Comparison of ENCODE assay signal across 16 cellular contexts in the genomic region with DNA sequence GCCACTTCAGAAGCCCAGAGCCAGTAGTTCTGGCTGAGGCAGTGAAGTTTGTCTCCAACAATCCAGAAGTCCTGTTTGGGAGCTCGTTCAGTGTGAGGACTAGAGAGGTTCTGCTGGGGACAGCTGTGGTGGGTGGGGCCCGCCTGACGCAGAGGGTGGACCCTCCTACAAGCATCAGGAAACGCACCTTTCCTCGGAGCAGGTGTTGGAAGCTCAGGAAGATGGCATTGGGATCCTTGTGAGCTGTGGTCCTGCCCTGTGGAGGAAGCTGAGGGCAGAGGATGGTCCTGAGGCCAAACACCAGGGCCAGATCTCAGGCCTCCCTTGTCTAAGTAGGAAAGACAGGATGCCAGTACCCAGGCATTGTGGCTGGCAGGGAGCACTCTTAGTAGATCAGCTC. TPM values are rescaled to one million over a fixed set of nuclear protein-coding genes. Genes with fewer than 3 reads are reported as not detected.
DNase-seq lines count a peak whose midpoint lies in the region; ATAC-seq, FAIRE-seq and TF ChIP-seq lines count a peak whose summit lies in the region.
"Had no signal": no experiment of that assay in that cellular context is flagged by ENCODE, and none has a peak within 500 bp of the region (broad histone marks: within the 10 kb centered on the region; RNA-seq: fewer than 3 reads in every experiment).

No MANE protein-coding gene starts in this region.

- intact Hi-C loops in left colon (cut with DNase I, micrococcal nuclease) (loop anchor here in 1 of 2 donors (5.0 to 10.0 kb wide), 2 partner anchors 139 to 172 kb away; no protein-coding TSS in a partner anchor), sigmoid colon (cut with DNase I) (loop anchor here (5.0 kb wide), 1 partner anchor 169 kb away; no protein-coding TSS in a partner anchor), lower lobe of right lung (cut with DNase I) (no loop called here), PC-9 (cut with micrococcal nuclease; ENCODE audit: unreplicated experiment) (loop anchor here (5.0 kb wide), 1 partner anchor 429 kb away; no protein-coding TSS in a partner anchor)

- POLR2A ChIA-PET in PC-9 (lab: Charles Lee; ENCODE audit: unreplicated experiment), result interaction anchor here (0.7 kb wide), 1 partner anchor 14 kb away, joined by 3 read pairs; no protein-coding TSS in a partner anchor

- H3K27me3 ChIP-seq in endodermal cell (ENCODE audit: control insufficient read depth, insufficient read depth, low read length, poor library complexity, severe bottlenecking), result peaks cover 4% of the 10 kb centered on the region
- peaks cover 2 to 5% (median 4%) of the 10 kb centered on the region in 3 donors for H3K27me3 ChIP-seq in sigmoid colon
- peaks cover under 1% of the 10 kb centered on the region for H3K27me3 ChIP-seq in lower lobe of right lung (ENCODE audit: low read depth)
- H3K27me3 ChIP-seq in PC-9 (ENCODE audit: insufficient read depth, low read depth), result peaks cover 46% of the 10 kb centered on the region

- H4K20me1 ChIP-seq in PC-9 (ENCODE audit: insufficient read depth), result peaks cover 10% of the 10 kb centered on the region

- CTCF ChIA-PET in PC-9 (lab: Charles Lee), result interaction anchor here (0.6 to 3.8 kb wide), 4 partner anchors 141 to 544 kb away, joined by 3 to 75 read pairs (median 24); no protein-coding TSS in a partner anchor

- no peak overlapping the region for H2AFZ ChIP-seq in PC-9
- H2AFZ ChIP-seq: GM23248 had no signal

- H3K4me1 ChIP-seq in endodermal cell (ENCODE audit: control insufficient read depth, insufficient read depth, low read length), result peaks cover 13% of the 10 kb centered on the region
- H3K4me1 ChIP-seq in sigmoid colon, result peaks cover 0 to 11% (median 2%) of the 10 kb centered on the region in 4 donors
- peaks cover 15% of the 10 kb centered on the region for H3K4me1 ChIP-seq in lower lobe of right lung
- H3K4me1 ChIP-seq in PC-9 (replicated peaks; ENCODE audit: insufficient read depth), result no peaks in the 10 kb centered on the region
- H3K4me1 ChIP-seq: BE2C had no signal

- H3K9me3 Mint-ChIP-seq in endodermal cell (no peaks in the 10 kb centered on the region), chondrocyte (ENCODE audit: low read depth) (no peaks in the 10 kb centered on the region)

- H3K9me3 ChIP-seq in endodermal cell (ENCODE audit: control insufficient read depth, low read length), result no peaks in the 10 kb centered on the region
- H3K9me3 ChIP-seq in sigmoid colon, result no peaks in the 10 kb centered on the region
- no peaks in the 10 kb centered on the region for H3K9me3 ChIP-seq in lower lobe of right lung
- H3K9me3 ChIP-seq in PC-9 (ENCODE audit: insufficient read depth, low read depth), result no peaks in the 10 kb centered on the region
- H3K9me3 ChIP-seq: BE2C had no signal

- H3K27ac Mint-ChIP-seq in endodermal cell, result no peak overlapping the region
- H3K27ac Mint-ChIP-seq in chondrocyte (ENCODE audit: unreplicated experiment), result no peak overlapping the region

- H3K9ac ChIP-seq in endodermal cell (ENCODE audit: extremely low read depth, low read length, poor library complexity, severe bottlenecking), result no peak overlapping the region
- H3K9ac ChIP-seq: GM23248 had no signal

- H3K36me3 ChIP-seq in endodermal cell (ENCODE audit: control insufficient read depth, insufficient read depth, low read length) (peaks cover 17% of the 10 kb centered on the region), sigmoid colon (peaks cover 0 to 17% (median 4%) of the 10 kb centered on the region in 4 donors), lower lobe of right lung (peaks cover 28% of the 10 kb centered on the region), PC-9 (ENCODE audit: low read depth) (peaks cover 8% of the 10 kb centered on the region)

- H3K9me2 ChIP-seq in PC-9 (ENCODE audit: insufficient read depth), result no peaks in the 10 kb centered on the region

- no peak overlapping the region for H3K4me3 Mint-ChIP-seq in endodermal cell
- H3K4me3 Mint-ChIP-seq in chondrocyte (ENCODE audit: unreplicated experiment), result no peak overlapping the region
- H3K4me3 Mint-ChIP-seq: CD4-positive, alpha-beta memory T cell had no signal

- 86 to 88% methylated on average over 1 to 5 of the region's 5 CpGs for WGBS in endodermal cell (ENCODE audit: insufficient coverage in 1 of 2, insufficient read length in 1 of 2), 2 experiments
- WGBS in sigmoid colon, 2 donors, result 39 to 78% methylated on average over 5 of the region's 5 CpGs

- ATAC-seq in left colon, result peak; percentile 11
- no peak for ATAC-seq in lower lobe of right lung
- ATAC-seq: GM12878 had no signal

- H3K79me2 ChIP-seq in PC-9 (ENCODE audit: low read depth), result no peaks in the 10 kb centered on the region

- TF ChIP-seq CTCF in endodermal cell (conservative IDR thresholded peaks at IDR 0.05) (no peak), sigmoid colon (IDR thresholded peaks at IDR 0.05) (no peak), chondrocyte (IDR thresholded peaks at IDR 0.05) (no peak), lower lobe of right lung (IDR thresholded peaks at IDR 0.05) (no peak), PC-9 (conservative IDR thresholded peaks at IDR 0.05) (no peak)

- H3K27me3 Mint-ChIP-seq in endodermal cell (ENCODE audit: insufficient read depth), result peaks cover 11% of the 10 kb centered on the region
- H3K27me3 Mint-ChIP-seq in chondrocyte (ENCODE audit: low read depth), result peaks cover 24% of the 10 kb centered on the region

- H3K27ac ChIP-seq in endodermal cell (ENCODE audit: low read depth, low read length), result no peak overlapping the region
- no peak overlapping the region for H3K27ac ChIP-seq in sigmoid colon
- no peak overlapping the region for H3K27ac ChIP-seq in lower lobe of right lung
- H3K27ac ChIP-seq in PC-9, result no peak overlapping the region
- H3K27ac ChIP-seq: C4-2B, GM23248 had no signal

- DNase-seq in endodermal cell, result peak; percentile 35
- no peak for DNase-seq in left colon
- DNase-seq in sigmoid colon, result peak; percentile 59
- no peak for DNase-seq in chondrocyte (ENCODE audit: low spot score)
- DNase-seq in lower lobe of right lung, result no peak
- no peak for DNase-seq in PC-9
- DNase-seq in H54 (ENCODE audit: insufficient read length, low spot score), result no peak
- DNase-seq: BE2C; CD4-positive, alpha-beta memory T cell; DMS79; H7 had no signal

- H3F3A ChIP-seq in PC-9 (ENCODE audit: insufficient read depth, low read depth), result peaks cover 38% of the 10 kb centered on the region

- no peak for TF ChIP-seq POLR2A in sigmoid colon (IDR thresholded peaks at IDR 0.05)
- no peak for TF ChIP-seq POLR2A in H54 (IDR thresholded peaks at IDR 0.05; ENCODE audit: low read depth, low read length)

- peaks cover 45% of the 10 kb centered on the region for H3K4me1 Mint-ChIP-seq in endodermal cell
- peaks cover 52% of the 10 kb centered on the region for H3K4me1 Mint-ChIP-seq in chondrocyte (ENCODE audit: low read depth)

- TF ChIP-seq EP300 in sigmoid colon (IDR thresholded peaks at IDR 0.05), result no peak

- BruUV-seq in PC-9 (replicated peaks; lab: Mats Ljungman, UMichigan), result no TSS peak

- no peak overlapping the region for H3K4me2 ChIP-seq in PC-9

- H3K36me3 Mint-ChIP-seq in endodermal cell (ENCODE audit: low read depth), result peaks cover 15% of the 10 kb centered on the region
- H3K36me3 Mint-ChIP-seq in chondrocyte (ENCODE audit: low read depth), result peaks cover 6% of the 10 kb centered on the region

- no peak for FAIRE-seq in H54 (lab: Jason Lieb, UNC)
- FAIRE-seq: A204.1, GM12878, GM18507 had no signal

- H3K4me3 ChIP-seq in endodermal cell (ENCODE audit: low read length), result no peak overlapping the region
- H3K4me3 ChIP-seq in sigmoid colon, result no peak overlapping the region
- no peak overlapping the region for H3K4me3 ChIP-seq in lower lobe of right lung
- H3K4me3 ChIP-seq in PC-9, result no peak overlapping the region
- H3K4me3 ChIP-seq: GM12878, GM23248 had no signal

RNA-seq across cellular contexts. Expression of gene THPO, which starts 5.1 kb away (rescaled TPM):
- total RNA-seq in endodermal cell (1 to 10 TPM; 1.4 to 1.7 TPM), left colon (not detected), sigmoid colon (under 1 TPM in 1 of 4 donors, not detected in 3; 0.36 TPM), chondrocyte (not detected in 3 replicates), lower lobe of right lung (0.24 TPM), PC-9 (2021) (not detected in 2 replicates)
- polyA plus RNA-seq in endodermal cell (2013, experiment 1 of 2), result 1.2 TPM
- polyA plus RNA-seq in endodermal cell (2013, experiment 2 of 2), result 1.4 TPM
- under 1 TPM in 1 of 3 donors, not detected in 2; 0.25 TPM for polyA plus RNA-seq in sigmoid colon
- total RNA-seq: CD4-positive, alpha-beta memory T cell; GM12878; GM23248 had no signal
- polyA plus RNA-seq: CD4-positive, alpha-beta memory T cell; GM12878; GM23248 had no signal

RNA-seq across cellular contexts. Expression of gene CHRD, which starts 6.9 kb away (rescaled TPM):
- total RNA-seq in endodermal cell (10 to 100 TPM in 1 of 2 donors, 1 to 10 TPM in 1; 5.0 to 17.4 TPM), left colon (1 to 10 TPM; 2.1 to 2.6 TPM), sigmoid colon (10 to 100 TPM in 2 of 4 donors, 1 to 10 TPM in 2; 5.7 to 16.3 (median 11.3) TPM), chondrocyte (1.4 to 4.7 TPM (median 1.5 TPM) in 3 replicates), lower lobe of right lung (4.1 TPM), PC-9 (2021) (not detected in 2 replicates)
- 8.2 TPM for polyA plus RNA-seq in endodermal cell (2013, experiment 1 of 2)
- polyA plus RNA-seq in endodermal cell (2013, experiment 2 of 2), result 6.7 TPM
- 1 to 10 TPM in 2 of 3 donors, under 1 TPM in 1; 0.23 to 4.5 (median 1.8) TPM for polyA plus RNA-seq in sigmoid colon
- total RNA-seq: CD4-positive, alpha-beta memory T cell; GM12878 had no signal
- polyA plus RNA-seq: CD4-positive, alpha-beta memory T cell; GM12878 had no signal

RNA-seq across cellular contexts. Expression of gene POLR2H, which starts 11.4 kb away (rescaled TPM):
- total RNA-seq in endodermal cell (100 to 1,000 TPM in 1 of 2 donors, 10 to 100 TPM in 1; 95.9 to 117 TPM), left colon (10 to 100 TPM; 96.7 to 96.8 TPM), sigmoid colon (10 to 100 TPM; 53.2 to 92.5 (median 74.7) TPM), chondrocyte (49.8 to 71.0 TPM (median 50.4 TPM) in 3 replicates), lower lobe of right lung (53.3 TPM), PC-9 (2021) (153 and 167 TPM in 2 replicates)
- polyA plus RNA-seq in endodermal cell (2013, experiment 1 of 2), result 119 TPM
- 99.0 TPM for polyA plus RNA-seq in endodermal cell (2013, experiment 2 of 2)
- 100 to 1,000 TPM; 132 to 162 (median 146) TPM for polyA plus RNA-seq in sigmoid colon

RNA-seq across cellular contexts. Expression of gene CLCN2, which starts 11.5 kb away (rescaled TPM):
- total RNA-seq in endodermal cell, result 10 to 100 TPM; 32.4 to 38.4 TPM
- 27.9 TPM for polyA plus RNA-seq in endodermal cell (2013, experiment 1 of 2)
- 23.3 TPM for polyA plus RNA-seq in endodermal cell (2013, experiment 2 of 2)
- 10 to 100 TPM; 73.2 to 89.9 TPM for total RNA-seq in left colon
- 1 to 10 TPM; 1.6 to 3.3 (median 2.6) TPM for total RNA-seq in sigmoid colon
- polyA plus RNA-seq in sigmoid colon, result 10 to 100 TPM; 10.9 to 30.2 (median 13.2) TPM
- total RNA-seq in chondrocyte, result 3.1 to 6.5 TPM (median 3.1 TPM) in 3 replicates
- total RNA-seq in lower lobe of right lung, result 4.4 TPM
- total RNA-seq in PC-9 (2021), result 27.1 and 33.0 TPM in 2 replicates

RNA-seq across cellular contexts. Expression of gene FAM131A, which starts 35.5 kb away (rescaled TPM):
- total RNA-seq in endodermal cell, result 10 to 100 TPM; 18.3 to 24.1 TPM
- polyA plus RNA-seq in endodermal cell (2013, experiment 1 of 2), result 28.0 TPM
- 25.5 TPM for polyA plus RNA-seq in endodermal cell (2013, experiment 2 of 2)
- 10 to 100 TPM; 16.2 to 20.9 TPM for total RNA-seq in left colon
- 10 to 100 TPM; 28.0 to 36.7 (median 33.8) TPM for total RNA-seq in sigmoid colon
- polyA plus RNA-seq in sigmoid colon, result 10 to 100 TPM; 12.6 to 17.1 (median 12.9) TPM
- total RNA-seq in chondrocyte, result 13.4 to 15.3 TPM (median 13.4 TPM) in 3 replicates
- total RNA-seq in lower lobe of right lung, result 17.0 TPM
- total RNA-seq in PC-9 (2021), result 25.5 and 28.2 TPM in 2 replicates

Comparison
In these comparisons a context has a peak if more than half of its experiments do, and no peak if none do; other contexts are left out.
1. DNase-seq: peak in endodermal cell (single experiment) and sigmoid colon (single experiment); none in left colon (0 of 2), chondrocyte (single experiment), lower lobe of right lung (single experiment), PC-9 (0 of 2) and H54 (single experiment).